8 cellular contexts compared by ENCODE assay signal in genomic region chr10:14837756-14838581, GRCh38. TPM values are rescaled to one million over a fixed set of nuclear protein-coding genes. Genes with fewer than 3 reads are reported as not detected.
DNase-seq lines count a peak whose midpoint lies in the region; ATAC-seq, FAIRE-seq and TF ChIP-seq lines count a peak whose summit lies in the region.

TSS of gene CDNF (minus strand) at chr10:14838037. CDS start at chr10:14837946, 91 bp downstream.
TSS of gene HSPA14 (plus strand) at chr10:14838306. CDS start at chr10:14838403, 97 bp downstream.
TSS of gene MSANTD7 (plus strand) at chr10:14838306. CDS start at chr10:14842285, 3,979 bp downstream.

- BruUV-seq in OCI-LY7 (replicated peaks; lab: Mats Ljungman, UMichigan): no TSS peak

- H3K27ac Mint-ChIP-seq in endothelial cell (ENCODE audit: unreplicated experiment) (peak within 1 kb of the TSS; percentile 95), mesothelial cell of epicardium (peak within 1 kb of the TSS; percentile 99)

- FAIRE-seq in D721Med (lab: Jason Lieb, UNC): peak; percentile 61

- H3K27ac ChIP-seq in OCI-LY7 (ENCODE audit: low read depth, low read length, poor library complexity, severe bottlenecking): peak within 1 kb of the TSS; percentile 56

- DNase-seq in D721Med (ENCODE audit: insufficient read length, low spot score): peak; percentile 76
- peak; percentile 93 for DNase-seq in HuH-7.5 (ENCODE audit: low spot score)
- DNase-seq in OCI-LY7 (ENCODE audit: low spot score): peak; percentile 100
- peak; percentile 99 for DNase-seq in activated T-cell treated with anti-CD3 and anti-CD28 coated beads for 1 hour (ENCODE audit: low read depth)
- peak; percentile 99 for DNase-seq in endothelial cell (ENCODE audit: low spot score)
- DNase-seq in mesothelial cell of epicardium (ENCODE audit: low spot score in 2 of 2, unreplicated experiment in 2 of 2): peak; percentile 99 to 100
- DNase-seq in stimulated activated CD8-positive, alpha-beta memory T cell treated with anti-CD3 and anti-CD28 coated beads, Interleukin-15, amount 100 ng/mL, for 48 hours (ENCODE audit: low read depth in 2 of 2): peak; percentile 99

- H3K36me3 Mint-ChIP-seq in endothelial cell (ENCODE audit: low read depth, unreplicated experiment) (peaks cover 2% of the 10 kb centered on the region), mesothelial cell of epicardium (peaks cover 18% of the 10 kb centered on the region)

- TF ChIP-seq CTCF in D721Med (IDR thresholded peaks at IDR 0.05; ENCODE audit: insufficient read depth, missing control alignments): no peak
- no peak for TF ChIP-seq CTCF in OCI-LY7 (conservative IDR thresholded peaks at IDR 0.05; ENCODE audit: low read length)
- no peak for TF ChIP-seq CTCF in endothelial cell (IDR thresholded peaks at IDR 0.05; ENCODE audit: unreplicated experiment)
- no peak for TF ChIP-seq CTCF in mesothelial cell of epicardium (IDR thresholded peaks at IDR 0.05; ENCODE audit: unreplicated experiment)

- POLR2A ChIA-PET in OCI-LY7 (lab: Charles Lee): interaction anchor here (0.5 to 4.3 kb wide), 33 partner anchors 9 to 335 kb away, joined by 3 to 20 read pairs (median 3); partner anchors contain the start of genes DCLRE1C, MEIG1 and SUV39H2

- peaks cover 31% of the 10 kb centered on the region for H3K36me3 ChIP-seq in OCI-LY7 (ENCODE audit: insufficient read depth, low read length)

- no peaks in the 10 kb centered on the region for H3K9me3 Mint-ChIP-seq in endothelial cell (ENCODE audit: unreplicated experiment)
- H3K9me3 Mint-ChIP-seq in mesothelial cell of epicardium: no peaks in the 10 kb centered on the region

- H3K4me2 ChIP-seq in OCI-LY7 (ENCODE audit: low read length): peak within 1 kb of the TSS; percentile 73

- peak within 1 kb of the TSS; percentile 88 for H3K4me3 ChIP-seq in OCI-LY7 (ENCODE audit: low read depth, low read length, poor library complexity, severe bottlenecking)

- peaks cover 12% of the 10 kb centered on the region for H3K4me1 ChIP-seq in OCI-LY7 (ENCODE audit: insufficient read depth, low read length, poor library complexity, severe bottlenecking)

- ATAC-seq in GM21526 (IDR thresholded peaks at IDR 0.05; ENCODE audit: low FRiP score, unreplicated experiment): peak; percentile 92

- H4K20me1 ChIP-seq in OCI-LY7 (ENCODE audit: insufficient read depth, low read length): peaks cover 10% of the 10 kb centered on the region; the same call in 1 of the 2 replicates

- H3K27me3 Mint-ChIP-seq in endothelial cell (ENCODE audit: unreplicated experiment) (peaks cover 5% of the 10 kb centered on the region), mesothelial cell of epicardium (ENCODE audit: low read depth) (no peaks in the 10 kb centered on the region)

- H3K9me2 ChIP-seq in OCI-LY7 (ENCODE audit: insufficient read depth, low read length): no peaks in the 10 kb centered on the region

- no peaks in the 10 kb centered on the region for H3K9me3 ChIP-seq in OCI-LY7 (ENCODE audit: low read length)

- CTCF ChIA-PET in OCI-LY7 (lab: Charles Lee; ENCODE audit: unreplicated experiment): interaction anchor here (0.6 to 1.5 kb wide), 6 partner anchors 15 to 297 kb away, joined by 3 to 7 read pairs (median 4); partner anchors contain the start of gene SUV39H2

- peaks cover 29% of the 10 kb centered on the region for H3K4me1 Mint-ChIP-seq in endothelial cell (ENCODE audit: unreplicated experiment)
- H3K4me1 Mint-ChIP-seq in mesothelial cell of epicardium: peaks cover 28% of the 10 kb centered on the region

- peaks cover 40% of the 10 kb centered on the region for H3K79me2 ChIP-seq in OCI-LY7 (ENCODE audit: insufficient read depth, low read depth, low read length)

- H3K4me3 Mint-ChIP-seq in endothelial cell (ENCODE audit: unreplicated experiment) (peak within 1 kb of the TSS; percentile 96), mesothelial cell of epicardium (peak within 1 kb of the TSS; percentile 92)

- H2AFZ ChIP-seq in OCI-LY7 (ENCODE audit: low read length): peak within 1 kb of the TSS; percentile 59

- intact Hi-C loops in OCI-LY7 (cut with micrococcal nuclease; ENCODE audit: unreplicated experiment): loop anchor here (1.0 to 5.0 kb wide), 4 partner anchors 40 to 236 kb away; partner anchors contain the start of genes DCLRE1C and SUV39H2

RNA-seq across cellular contexts. Expression of gene CDNF, which starts in this region (rescaled TPM):
- total RNA-seq in OCI-LY7 (2014; rRNA removed; shearing (Covaris generic)): 0.72 and 3.2 TPM in 2 replicates
- 3.6 and 3.7 TPM in 2 replicates for total RNA-seq in OCI-LY7 (2022)
- 1.9 TPM for total RNA-seq in endothelial cell (ENCODE audit: unreplicated experiment)
- total RNA-seq in mesothelial cell of epicardium: 1.7 to 2.3 TPM (median 2.2 TPM) in 3 replicates

RNA-seq across cellular contexts. Expression of gene HSPA14, which starts in this region (rescaled TPM):
- total RNA-seq in OCI-LY7 (2014; rRNA removed; shearing (Covaris generic)): 21.8 and 29.4 TPM in 2 replicates
- total RNA-seq in OCI-LY7 (2022) (28.2 and 30.9 TPM in 2 replicates), endothelial cell (ENCODE audit: unreplicated experiment) (14.2 TPM), mesothelial cell of epicardium (11.2 to 12.6 TPM (median 11.2 TPM) in 3 replicates)

RNA-seq across cellular contexts. Expression of gene MSANTD7, which starts in this region (rescaled TPM):
- 22.2 and 26.5 TPM in 2 replicates for total RNA-seq in OCI-LY7 (2014; rRNA removed; shearing (Covaris generic))
- total RNA-seq in OCI-LY7 (2022) (23.5 and 29.5 TPM in 2 replicates), endothelial cell (ENCODE audit: unreplicated experiment) (17.9 TPM), mesothelial cell of epicardium (14.7 to 17.1 TPM (median 16.0 TPM) in 3 replicates)

Comparison
In these comparisons a context has a peak if more than half of its experiments do, and no peak if none do; other contexts are left out.
1. Peak in every context shown above with its lines: DNase-seq, ATAC-seq, H3K4me3 ChIP-seq and H3K27ac ChIP-seq.